ENCODE assay signal across 1 cellular context in genomic region chr22:36227396-36227795, GRCh38.
TF ChIP-seq lines count a peak whose summit lies in the region.

No MANE protein-coding gene starts in this region.

TF ChIP-seq in GM12878, 131 proteins besides CTCF, POLR2A, EP300 and RAD21:
- no peak for TF ChIP-seq HDGF (IDR thresholded peaks at IDR 0.05)
- no peak for TF ChIP-seq USF1 (IDR thresholded peaks at IDR 0.05; ENCODE audit: borderline replicate concordance, extremely low read length, insufficient read depth, low read depth, low read length)
- no peak for TF ChIP-seq PRDM15 (CRISPR knock-in tag; IDR thresholded peaks at IDR 0.05)
- TF ChIP-seq PAX5 (IDR thresholded peaks at IDR 0.05; ENCODE audit: borderline replicate concordance, low read depth, low read length) = no peak
- no peak for TF ChIP-seq PBX3 (IDR thresholded peaks at IDR 0.05; ENCODE audit: insufficient replicate concordance, low read depth, low read length)
- TF ChIP-seq JUNB (IDR thresholded peaks at IDR 0.05) = no peak
- no peak for TF ChIP-seq CREM (IDR thresholded peaks at IDR 0.05; ENCODE audit: low read depth)
